ENCODE assay signal across 8 cellular contexts in the genomic region with DNA sequence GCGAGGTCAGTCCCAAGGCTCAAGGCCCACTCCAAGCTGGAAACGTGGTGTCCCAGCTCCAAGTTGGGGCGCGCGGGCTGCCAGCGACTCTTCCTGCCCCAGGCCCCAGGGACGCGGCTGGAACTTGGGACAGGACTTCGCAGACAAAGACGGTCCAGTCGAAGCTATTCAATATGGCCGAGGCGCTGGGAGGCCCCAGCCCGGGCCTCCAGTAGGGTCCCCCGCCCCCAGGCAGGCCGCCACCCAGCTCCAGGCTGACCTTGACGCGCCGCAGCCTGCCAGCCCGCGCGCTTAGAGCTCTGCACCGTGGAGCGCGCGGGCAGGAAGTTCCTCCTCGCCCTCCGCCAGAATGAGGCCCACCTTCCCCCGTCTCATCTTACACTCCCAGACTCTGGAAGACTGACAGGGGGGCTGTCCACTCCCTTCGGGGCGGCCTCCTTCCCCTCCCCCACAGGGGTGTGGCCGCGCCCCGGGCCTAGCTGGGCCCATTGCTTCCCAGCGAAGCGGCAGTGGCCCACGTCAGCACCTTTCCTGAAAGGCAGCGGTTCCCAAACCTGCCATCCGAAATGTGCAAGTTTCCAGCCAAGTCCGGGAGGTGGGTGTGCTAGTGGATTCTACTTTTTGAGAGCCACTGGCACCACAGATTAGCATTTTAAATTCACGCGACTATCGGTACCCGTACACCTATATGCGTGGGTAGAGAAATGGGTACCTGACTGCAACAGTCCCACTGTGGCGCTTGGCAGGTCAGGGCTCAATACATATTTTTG. TPM values are rescaled to one million over a fixed set of nuclear protein-coding genes. Genes with fewer than 3 reads are reported as not detected.
A peak's percentile ranks its signal among the peaks of the same experiment; 100 is the strongest.
DNase-seq lines count a peak whose midpoint lies in the region; ATAC-seq and TF ChIP-seq lines count a peak whose summit lies in the region.

A gene with protein sequence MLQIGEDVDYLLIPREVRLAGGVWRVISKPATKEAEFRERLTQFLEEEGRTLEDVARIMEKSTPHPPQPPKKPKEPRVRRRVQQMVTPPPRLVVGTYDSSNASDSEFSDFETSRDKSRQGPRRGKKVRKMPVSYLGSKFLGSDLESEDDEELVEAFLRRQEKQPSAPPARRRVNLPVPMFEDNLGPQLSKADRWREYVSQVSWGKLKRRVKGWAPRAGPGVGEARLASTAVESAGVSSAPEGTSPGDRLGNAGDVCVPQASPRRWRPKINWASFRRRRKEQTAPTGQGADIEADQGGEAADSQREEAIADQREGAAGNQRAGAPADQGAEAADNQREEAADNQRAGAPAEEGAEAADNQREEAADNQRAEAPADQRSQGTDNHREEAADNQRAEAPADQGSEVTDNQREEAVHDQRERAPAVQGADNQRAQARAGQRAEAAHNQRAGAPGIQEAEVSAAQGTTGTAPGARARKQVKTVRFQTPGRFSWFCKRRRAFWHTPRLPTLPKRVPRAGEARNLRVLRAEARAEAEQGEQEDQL (minus strand): TSS at position 303 of the 770 bp plus-strand sequence. CDS start 754 bp downstream, outside the sequence.

- no peak for TF ChIP-seq CTCF in AG04450 (IDR thresholded peaks at IDR 0.05; ENCODE audit: low read depth, low read length)

- H3K9ac ChIP-seq in mucosa of stomach (ENCODE audit: low read length) = peak within 1 kb of the TSS; percentile 53

- DNase-seq in AG04450 (ENCODE audit: low read depth, low spot score) (peak; percentile 87), NCI-H510A treated with DMSO at 0.1 percent for 48 hours (lab: John Stamatoyannopoulos, UW) (peak; percentile 90), NCI-H1930 (lab: John Stamatoyannopoulos, UW) (no peak), activated gamma-delta T cell (lab: John Stamatoyannopoulos, UW) (no peak), GM19240 (ENCODE audit: insufficient read length, low spot score) (no peak)
- DNase-seq in stimulated activated CD4-positive, alpha-beta T cell treated with anti-CD3 and anti-CD28 coated beads, Interleukin-2, amount 100 ng/mL, for 48 hours = no peak

- H3K9me3 ChIP-seq in AG04450 (ENCODE audit: control insufficient read depth, insufficient read depth, low read length) (peaks cover 10% of the 10 kb centered on the region; the same call in 1 of the 2 replicates), mucosa of stomach (ENCODE audit: control insufficient read depth, low read length) (no peaks in the 10 kb centered on the region)

- peak within 1 kb of the TSS; percentile 65 for H3K27ac ChIP-seq in AG04450 (ENCODE audit: low read depth, low read length)

- CTCF ChIA-PET in AG04450 (lab: Charles Lee) = interaction anchor here (1.0 to 1.7 kb wide), 5 partner anchors 8 to 104 kb away, joined by 3 to 11 read pairs (median 4); no protein-coding TSS in a partner anchor

- peak; percentile 59 for ATAC-seq in esophagus mucosa

- no peaks in the 10 kb centered on the region for H3K4me1 ChIP-seq in mucosa of stomach (ENCODE audit: control insufficient read depth, insufficient read depth, low read length)

- POLR2A ChIA-PET in AG04450 (lab: Yijun Ruan, JAX) = interaction anchor here (0.5 to 1.3 kb wide), 10 partner anchors 8 to 187 kb away, joined by 3 to 10 read pairs (median 4); a partner anchor contains a TSS

- H3K4me3 ChIP-seq in AG04450 (ENCODE audit: low read depth, low read length) (peak within 1 kb of the TSS; percentile 74), mucosa of stomach (ENCODE audit: low read length) (peak within 1 kb of the TSS; percentile 4)

- no peaks in the 10 kb centered on the region for H3K36me3 ChIP-seq in mucosa of stomach (ENCODE audit: control insufficient read depth, insufficient read depth, low read length)

- H3K27me3 ChIP-seq in AG04450 (ENCODE audit: control insufficient read depth, insufficient read depth, low read length) = peaks cover 3% of the 10 kb centered on the region
- peaks cover 53% of the 10 kb centered on the region for H3K27me3 ChIP-seq in mucosa of stomach (ENCODE audit: control insufficient read depth, insufficient read depth, low read length)

RNA-seq across cellular contexts. Expression of the gene that starts here (rescaled TPM):
- 9.2 and 10.5 TPM in 2 replicates for polyA plus RNA-seq in AG04450 (2011; rRNA removed)
- polyA minus RNA-seq in AG04450 (2011; rRNA and poly(A)+ RNA removed) = 11.3 and 12.4 TPM in 2 replicates
- 0.80 TPM for total RNA-seq in esophagus mucosa

Comparison
In these comparisons a context has a peak if more than half of its experiments do, and no peak if none do; other contexts are left out.
1. Peak in ATAC-seq in esophagus mucosa; RNA of the gene not detected or under 1 TPM.
2. DNase-seq: peak in AG04450 (single experiment) and NCI-H510A treated with DMSO at 0.1 percent for 48 hours (single experiment); none in NCI-H1930 (0 of 2), stimulated activated CD4-positive, alpha-beta T cell treated with anti-CD3 and anti-CD28 coated beads, Interleukin-2, amount 100 ng/mL, for 48 hours (0 of 2), activated gamma-delta T cell (single experiment) and GM19240 (single experiment).